ENCODE assay signal across 8 cellular contexts in genomic region chr4:20700007-20700761, GRCh38. TPM values are rescaled to one million over a fixed set of nuclear protein-coding genes. Genes with fewer than 3 reads are reported as not detected.
A peak's percentile ranks its signal among the peaks of the same experiment; 100 is the strongest.
DNase-seq lines count a peak whose midpoint lies in the region; ATAC-seq, FAIRE-seq and TF ChIP-seq lines count a peak whose summit lies in the region.

PACRGL (plus strand) TSS chr4:20700458; CDS start chr4:20704482, 4,024 bp downstream.

- peak in 2 of 3 donors; percentile 75 to 81 for TF ChIP-seq POLR2A in body of pancreas (IDR thresholded peaks at IDR 0.05)

- H3K4me1 ChIP-seq in body of pancreas, result peaks cover 15% of the 10 kb centered on the region

- peak; percentile 49 for FAIRE-seq in TTC549 (lab: Jason Lieb, UNC)

- peak; percentile 53 for DNase-seq in NCI-H2107 treated with DMSO at 0.1 percent for 48 hours (lab: John Stamatoyannopoulos, UW; ENCODE audit: unreplicated experiment)
- peak; percentile 91 to 94 (median 92) for DNase-seq in body of pancreas
- peak; percentile 87 for DNase-seq in iPS DF 19.7 (ENCODE audit: low read depth, low spot score)
- peak; percentile 97 for DNase-seq in sciatic nerve (ENCODE audit: low spot score)

- no peaks in the 10 kb centered on the region for H3K27me3 ChIP-seq in body of pancreas

- no peaks in the 10 kb centered on the region for H3K9me3 ChIP-seq in body of pancreas

- peak; percentile 100 for ATAC-seq in GM18520 (IDR thresholded peaks at IDR 0.05; ENCODE audit: unreplicated experiment)
- peak; percentile 100 for ATAC-seq in HG03064 (IDR thresholded peaks at IDR 0.05; ENCODE audit: low read depth, unreplicated experiment)
- ATAC-seq in body of pancreas, result peak; percentile 100
- peak; percentile 100 for ATAC-seq in sciatic nerve

- H3K4me3 ChIP-seq in body of pancreas, result peak within 1 kb of the TSS; percentile 92 to 97

- peaks cover 0 to 6% of the 10 kb centered on the region in 2 donors for H3K36me3 ChIP-seq in body of pancreas (replicated peaks in 1 of 2; ENCODE audit: insufficient read depth in 1 of 2, low read depth in 2 of 2)

- WGBS in body of pancreas, 2 donors, result 0% methylated on average over 24 to 60 of the region's 60 CpGs

- intact Hi-C loops in body of pancreas (cut with DNase I), result no loop called here
- intact Hi-C loops in sciatic nerve (cut with DNase I), result no loop called here

- H3K27ac ChIP-seq in 22Rv1, result peak within 1 kb of the TSS; percentile 44
- peak within 1 kb of the TSS; percentile 13 to 80 (median 72) for H3K27ac ChIP-seq in body of pancreas

- TF ChIP-seq CTCF in 22Rv1 (IDR thresholded peaks at IDR 0.05) (no peak), body of pancreas (IDR thresholded peaks at IDR 0.05) (peak in 1 of 7 experiments; percentile 12)

RNA-seq across cellular contexts. Expression of gene PACRGL, which starts in this region (rescaled TPM):
- total RNA-seq in body of pancreas (10 to 100 TPM in 1 of 2 donors, 1 to 10 TPM in 1; 3.0 to 17.1 TPM), sciatic nerve (28.8 TPM)

Comparison
In these comparisons a context has a peak if more than half of its experiments do, and no peak if none do; other contexts are left out.
1. Peak in every context shown above with its lines: DNase-seq, ATAC-seq, H3K4me3 ChIP-seq and H3K27ac ChIP-seq.